Comparison of ENCODE assay signal across 1 cellular context in genomic region chr1:243924188-243924587, GRCh38.
TF ChIP-seq lines count a peak whose summit lies in the region.

No MANE protein-coding gene starts in this region.

TF ChIP-seq in SK-N-SH, 30 proteins besides CTCF, POLR2A, EP300 and RAD21 (continued from another document):
- TF ChIP-seq ZBTB33 (IDR thresholded peaks at IDR 0.05; ENCODE audit: borderline replicate concordance, low read depth) (no peak), TAF1 (IDR thresholded peaks at IDR 0.05; ENCODE audit: borderline replicate concordance, low read depth, low read length) (no peak)
